In the genomic region with DNA sequence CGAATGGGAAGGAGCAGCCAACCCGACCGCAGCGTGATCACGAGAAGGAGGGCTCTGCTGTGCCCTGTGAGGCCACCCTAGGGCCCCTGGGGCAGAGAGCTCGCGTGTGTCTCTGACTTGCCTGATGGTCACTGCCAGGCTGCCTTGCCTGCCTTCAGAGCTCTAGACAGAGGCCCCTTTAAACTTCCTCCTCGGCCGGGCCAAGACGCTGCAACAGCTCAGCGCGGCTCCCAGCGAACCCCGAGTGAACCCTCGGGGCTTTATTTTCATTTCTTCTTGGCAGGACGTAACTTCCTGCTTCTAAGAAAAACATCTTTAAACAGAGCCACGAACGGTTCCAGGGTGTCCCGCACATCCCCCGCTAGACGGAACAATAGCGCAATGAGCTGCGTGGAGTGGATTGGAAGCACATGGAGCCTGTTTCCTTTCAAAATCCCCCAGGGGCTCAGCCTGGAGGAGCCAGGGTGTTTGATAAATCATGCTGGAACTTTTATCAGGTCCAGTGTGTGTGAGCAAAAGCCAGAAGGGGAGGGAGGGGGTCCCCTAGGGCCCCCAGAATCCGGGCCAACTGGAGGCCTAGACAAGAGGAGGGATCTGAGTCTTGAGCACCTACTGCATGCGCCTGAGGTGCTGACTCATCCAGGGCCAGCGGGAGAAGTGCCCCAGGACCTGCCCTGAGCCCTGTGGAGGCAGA, we compare ENCODE assay signal across 8 cellular contexts.
DNase-seq lines count a peak whose midpoint lies in the region; ATAC-seq and TF ChIP-seq lines count a peak whose summit lies in the region.

No MANE protein-coding gene starts in this region.

- H3K27ac ChIP-seq in MM.1S (ENCODE audit: low read length) = no peak overlapping the region

- peak overlapping the region; percentile 68 for H3K4me2 ChIP-seq in MM.1S (ENCODE audit: low read depth, low read length)

- no peaks in the 10 kb centered on the region for H3K4me1 ChIP-seq in MM.1S (ENCODE audit: low read length)

- ATAC-seq in esophagus mucosa = peak; percentile 76
- ATAC-seq in HG02623 (IDR thresholded peaks at IDR 0.05; ENCODE audit: unreplicated experiment) = no peak

- peaks cover 2% of the 10 kb centered on the region for H3K36me3 Mint-ChIP-seq in neural crest cell (ENCODE audit: low read depth)

- H3F3A ChIP-seq in MM.1S (ENCODE audit: insufficient read depth, low read length) = no peaks in the 10 kb centered on the region

- DNase-seq in MM.1S = no peak
- DNase-seq in activated T-cell treated with anti-CD3 and anti-CD28 coated beads for 24 hours (ENCODE audit: low read depth) = peak; percentile 11
- no peak for DNase-seq in neural crest cell (ENCODE audit: low read depth, low spot score)
- peak; percentile 74 for DNase-seq in ureter (ENCODE audit: low spot score)
- DNase-seq in GOT3 (lab: John Stamatoyannopoulos, UW) = no peak
- no peak for DNase-seq in NCI-H2107 (lab: John Stamatoyannopoulos, UW)

- H3K27me3 Mint-ChIP-seq in neural crest cell (ENCODE audit: low read depth) = peaks cover 3% of the 10 kb centered on the region

- H3K9ac ChIP-seq in MM.1S (ENCODE audit: low read length) = no peak overlapping the region; the same call in 1 of the 2 replicates

- peak overlapping the region; percentile 23 for H3K4me3 ChIP-seq in MM.1S (ENCODE audit: low read length)

- no peaks in the 10 kb centered on the region for H3K36me3 ChIP-seq in MM.1S (replicated peaks; ENCODE audit: insufficient read depth, low read length)

- peak overlapping the region; percentile 91 for H3K27ac Mint-ChIP-seq in neural crest cell (ENCODE audit: unreplicated experiment)

- H3K9me3 ChIP-seq in MM.1S (replicated peaks; ENCODE audit: insufficient read depth, low read length) = no peaks in the 10 kb centered on the region

- H3K9me3 Mint-ChIP-seq in neural crest cell = peaks cover 4% of the 10 kb centered on the region

- H3K4me1 Mint-ChIP-seq in neural crest cell = peaks cover 20% of the 10 kb centered on the region

- no peaks in the 10 kb centered on the region for H3K79me2 ChIP-seq in MM.1S (ENCODE audit: low read length)

- H4K20me1 ChIP-seq in MM.1S (ENCODE audit: insufficient read depth, low read length) = no peaks in the 10 kb centered on the region

- peak overlapping the region; percentile 62 for H2AFZ ChIP-seq in MM.1S (ENCODE audit: low read length)

- H3K27me3 ChIP-seq in MM.1S (replicated peaks; ENCODE audit: insufficient read depth, low read length) = no peaks in the 10 kb centered on the region

- TF ChIP-seq CTCF in MM.1S (IDR thresholded peaks at IDR 0.05; ENCODE audit: low read length) (no peak), neural crest cell (conservative IDR thresholded peaks at IDR 0.05) (no peak)

- H3K4me3 Mint-ChIP-seq in neural crest cell = no peak overlapping the region

- no peaks in the 10 kb centered on the region for H3K9me2 ChIP-seq in MM.1S (replicated peaks; ENCODE audit: insufficient read depth, low read length)

Comparison
In these comparisons a context has a peak if more than half of its experiments do, and no peak if none do; other contexts are left out.
1. DNase-seq: peak in activated T-cell treated with anti-CD3 and anti-CD28 coated beads for 24 hours (single experiment) and ureter (single experiment); none in MM.1S (single experiment), neural crest cell (single experiment), GOT3 (single experiment) and NCI-H2107 (single experiment).